Comparison of ENCODE assay signal across 2 cellular contexts in the genomic region with DNA sequence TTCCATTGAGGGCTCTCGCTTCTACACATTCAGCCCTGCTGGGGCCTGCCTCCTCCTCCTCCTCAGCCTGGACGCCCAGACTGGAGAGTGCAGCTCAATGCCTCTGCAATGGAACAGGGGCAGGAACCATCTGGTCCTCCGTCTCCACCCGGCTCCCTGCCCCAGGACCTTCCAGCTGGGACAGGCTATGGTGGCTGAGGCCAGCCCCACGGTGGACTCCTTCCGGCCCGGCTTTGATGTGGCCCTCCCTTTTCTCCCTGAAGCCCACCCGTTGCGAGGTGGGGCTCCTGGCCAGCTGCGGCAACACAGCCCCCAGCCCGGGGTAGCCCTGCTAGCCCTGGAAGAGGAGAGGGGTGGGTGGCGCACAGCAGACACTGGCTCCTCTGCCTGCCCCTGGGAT.
TF ChIP-seq lines count a peak whose summit lies in the region.

No MANE protein-coding gene starts in this region.

TF ChIP-seq in SK-N-SH, 30 proteins besides CTCF, POLR2A, EP300 and RAD21 (continued from another document):
- TF ChIP-seq ZBTB33 (IDR thresholded peaks at IDR 0.05; ENCODE audit: borderline replicate concordance, low read depth): no peak
- no peak for TF ChIP-seq NRF1 (IDR thresholded peaks at IDR 0.05; ENCODE audit: low read depth, low read length)
- TF ChIP-seq USF2 (IDR thresholded peaks at IDR 0.05; ENCODE audit: borderline replicate concordance, low read depth, low read length): no peak
TF ChIP-seq in SK-N-SH: peak in this region for 0.

TF ChIP-seq in SK-N-SH treated with all-trans-retinoic acid at 6 μM for 48 hours, 23 proteins besides CTCF, POLR2A, EP300 and RAD21 (continued from another document):
- TF ChIP-seq, protein P1, sequence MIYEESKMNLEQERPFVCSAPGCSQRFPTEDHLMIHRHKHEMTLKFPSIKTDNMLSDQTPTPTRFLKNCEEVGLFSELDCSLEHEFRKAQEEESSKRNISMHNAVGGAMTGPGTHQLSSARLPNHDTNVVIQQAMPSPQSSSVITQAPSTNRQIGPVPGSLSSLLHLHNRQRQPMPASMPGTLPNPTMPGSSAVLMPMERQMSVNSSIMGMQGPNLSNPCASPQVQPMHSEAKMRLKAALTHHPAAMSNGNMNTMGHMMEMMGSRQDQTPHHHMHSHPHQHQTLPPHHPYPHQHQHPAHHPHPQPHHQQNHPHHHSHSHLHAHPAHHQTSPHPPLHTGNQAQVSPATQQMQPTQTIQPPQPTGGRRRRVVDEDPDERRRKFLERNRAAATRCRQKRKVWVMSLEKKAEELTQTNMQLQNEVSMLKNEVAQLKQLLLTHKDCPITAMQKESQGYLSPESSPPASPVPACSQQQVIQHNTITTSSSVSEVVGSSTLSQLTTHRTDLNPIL (CRISPR knock-in tag; IDR thresholded peaks at IDR 0.05; ENCODE audit: low read depth): no peak
- TF ChIP-seq GLIS3 (CRISPR knock-in tag; IDR thresholded peaks at IDR 0.05) (no peak), ISL1 (CRISPR knock-in tag; IDR thresholded peaks at IDR 0.05) (no peak), TCF4 (CRISPR knock-in tag; IDR thresholded peaks at IDR 0.05; ENCODE audit: borderline replicate concordance) (no peak), ZNF70 (CRISPR knock-in tag; IDR thresholded peaks at IDR 0.05) (no peak), ZFP30 (CRISPR knock-in tag; IDR thresholded peaks at IDR 0.05) (no peak)
